ENCODE assay signal across 1 cellular context in the genomic region with DNA sequence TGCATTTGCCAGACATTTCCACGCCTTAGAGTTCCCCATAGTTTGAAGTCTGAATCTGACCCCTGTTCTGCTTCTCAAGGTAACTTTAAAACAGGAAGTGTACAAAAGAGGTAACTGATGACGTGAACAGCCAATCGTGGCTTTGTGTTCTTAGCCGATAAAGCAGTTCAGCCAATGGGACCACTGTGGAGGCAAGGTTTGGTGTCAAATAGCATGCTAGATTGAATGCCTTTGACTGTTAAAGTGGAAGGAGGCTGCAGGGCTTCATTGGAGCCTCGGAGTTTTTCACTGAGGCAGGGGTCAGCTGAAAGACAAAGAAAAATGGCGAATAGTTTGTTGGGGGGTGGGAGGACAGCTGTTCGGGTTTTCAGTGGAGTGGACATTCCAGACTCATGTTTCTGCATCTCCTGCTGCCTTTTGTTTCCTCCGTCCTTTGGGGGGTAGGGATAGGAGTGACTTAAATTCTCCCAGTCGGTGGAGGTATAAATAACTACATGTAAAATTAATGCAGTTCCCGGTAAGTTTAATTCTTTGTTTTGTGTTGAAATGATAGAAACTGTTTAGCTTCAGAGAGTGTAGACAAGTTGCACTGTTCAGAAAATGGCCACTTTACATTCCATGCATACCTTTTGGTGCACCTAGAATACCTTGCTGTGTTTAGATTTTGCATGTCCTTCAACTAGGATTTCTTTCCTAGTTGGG.
TF ChIP-seq lines count a peak whose summit lies in the region.

No MANE protein-coding gene starts in this region.

TF ChIP-seq in HepG2, 621 proteins besides CTCF, POLR2A, EP300 and RAD21 (continued from another document and continues in another):
- TF ChIP-seq, protein P1, sequence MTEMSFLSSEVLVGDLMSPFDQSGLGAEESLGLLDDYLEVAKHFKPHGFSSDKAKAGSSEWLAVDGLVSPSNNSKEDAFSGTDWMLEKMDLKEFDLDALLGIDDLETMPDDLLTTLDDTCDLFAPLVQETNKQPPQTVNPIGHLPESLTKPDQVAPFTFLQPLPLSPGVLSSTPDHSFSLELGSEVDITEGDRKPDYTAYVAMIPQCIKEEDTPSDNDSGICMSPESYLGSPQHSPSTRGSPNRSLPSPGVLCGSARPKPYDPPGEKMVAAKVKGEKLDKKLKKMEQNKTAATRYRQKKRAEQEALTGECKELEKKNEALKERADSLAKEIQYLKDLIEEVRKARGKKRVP (CRISPR knock-in tag; IDR thresholded peaks at IDR 0.05): no peak
- TF ChIP-seq GATAD1 (CRISPR knock-in tag; IDR thresholded peaks at IDR 0.05) (peak; percentile 64), SRY (CRISPR knock-in tag; IDR thresholded peaks at IDR 0.05) (no peak), ESRRA (CRISPR knock-in tag; IDR thresholded peaks at IDR 0.05; ENCODE audit: low read depth) (no peak), EHMT2 (IDR thresholded peaks at IDR 0.05; ENCODE audit: borderline replicate concordance, low read depth, low read length) (no peak), MIER2 (CRISPR knock-in tag; IDR thresholded peaks at IDR 0.05) (no peak), RFX3 (CRISPR knock-in tag; IDR thresholded peaks at IDR 0.05) (no peak), ONECUT2 (CRISPR knock-in tag; IDR thresholded peaks at IDR 0.05) (no peak), ZNF296 (CRISPR knock-in tag; conservative IDR thresholded peaks at IDR 0.05) (no peak), ZNF629 (CRISPR knock-in tag; conservative IDR thresholded peaks at IDR 0.05) (no peak), SRSF4 (IDR thresholded peaks at IDR 0.05; ENCODE audit: low read depth, low read length, poor library complexity, severe bottlenecking) (no peak), ZBTB8A (CRISPR knock-in tag; IDR thresholded peaks at IDR 0.05; ENCODE audit: borderline replicate concordance, low read depth) (no peak), ZNF775 (CRISPR knock-in tag; IDR thresholded peaks at IDR 0.05; ENCODE audit: borderline replicate concordance) (no peak), SNAPC2 (CRISPR knock-in tag; IDR thresholded peaks at IDR 0.05) (no peak), ZNF143 (CRISPR knock-in tag; IDR thresholded peaks at IDR 0.05) (no peak), MBNL3 (CRISPR knock-in tag; conservative IDR thresholded peaks at IDR 0.05) (no peak), FOXK1 (CRISPR knock-in tag; IDR thresholded peaks at IDR 0.05; ENCODE audit: borderline replicate concordance, low read depth) (peak; percentile 66; the same call in 1 of the 2 replicates), ETV5 (CRISPR knock-in tag; IDR thresholded peaks at IDR 0.05; ENCODE audit: borderline replicate concordance) (0 out of 2 replicates have a peak, but pooled peaks have one; percentile 37), NFE2L2 (IDR thresholded peaks at IDR 0.05; ENCODE audit: low read length) (no peak), ZSCAN29 (CRISPR knock-in tag; conservative IDR thresholded peaks at IDR 0.05) (no peak), ASH2L (IDR thresholded peaks at IDR 0.05; ENCODE audit: insufficient read length, low read depth, low read length) (peak; percentile 59), ZKSCAN5 (CRISPR knock-in tag; IDR thresholded peaks at IDR 0.05) (no peak)
- TF ChIP-seq, protein P2, sequence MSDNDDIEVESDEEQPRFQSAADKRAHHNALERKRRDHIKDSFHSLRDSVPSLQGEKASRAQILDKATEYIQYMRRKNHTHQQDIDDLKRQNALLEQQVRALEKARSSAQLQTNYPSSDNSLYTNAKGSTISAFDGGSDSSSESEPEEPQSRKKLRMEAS (IDR thresholded peaks at IDR 0.05): no peak; the same call in 1 of the 2 replicates
- TF ChIP-seq, protein P3, sequence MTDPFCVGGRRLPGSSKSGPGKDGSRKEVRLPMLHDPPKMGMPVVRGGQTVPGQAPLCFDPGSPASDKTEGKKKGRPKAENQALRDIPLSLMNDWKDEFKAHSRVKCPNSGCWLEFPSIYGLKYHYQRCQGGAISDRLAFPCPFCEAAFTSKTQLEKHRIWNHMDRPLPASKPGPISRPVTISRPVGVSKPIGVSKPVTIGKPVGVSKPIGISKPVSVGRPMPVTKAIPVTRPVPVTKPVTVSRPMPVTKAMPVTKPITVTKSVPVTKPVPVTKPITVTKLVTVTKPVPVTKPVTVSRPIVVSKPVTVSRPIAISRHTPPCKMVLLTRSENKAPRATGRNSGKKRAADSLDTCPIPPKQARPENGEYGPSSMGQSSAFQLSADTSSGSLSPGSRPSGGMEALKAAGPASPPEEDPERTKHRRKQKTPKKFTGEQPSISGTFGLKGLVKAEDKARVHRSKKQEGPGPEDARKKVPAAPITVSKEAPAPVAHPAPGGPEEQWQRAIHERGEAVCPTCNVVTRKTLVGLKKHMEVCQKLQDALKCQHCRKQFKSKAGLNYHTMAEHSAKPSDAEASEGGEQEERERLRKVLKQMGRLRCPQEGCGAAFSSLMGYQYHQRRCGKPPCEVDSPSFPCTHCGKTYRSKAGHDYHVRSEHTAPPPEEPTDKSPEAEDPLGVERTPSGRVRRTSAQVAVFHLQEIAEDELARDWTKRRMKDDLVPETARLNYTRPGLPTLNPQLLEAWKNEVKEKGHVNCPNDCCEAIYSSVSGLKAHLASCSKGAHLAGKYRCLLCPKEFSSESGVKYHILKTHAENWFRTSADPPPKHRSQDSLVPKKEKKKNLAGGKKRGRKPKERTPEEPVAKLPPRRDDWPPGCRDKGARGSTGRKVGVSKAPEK (CRISPR knock-in tag; IDR thresholded peaks at IDR 0.05; ENCODE audit: borderline replicate concordance): no peak
- TF ChIP-seq, protein P4, sequence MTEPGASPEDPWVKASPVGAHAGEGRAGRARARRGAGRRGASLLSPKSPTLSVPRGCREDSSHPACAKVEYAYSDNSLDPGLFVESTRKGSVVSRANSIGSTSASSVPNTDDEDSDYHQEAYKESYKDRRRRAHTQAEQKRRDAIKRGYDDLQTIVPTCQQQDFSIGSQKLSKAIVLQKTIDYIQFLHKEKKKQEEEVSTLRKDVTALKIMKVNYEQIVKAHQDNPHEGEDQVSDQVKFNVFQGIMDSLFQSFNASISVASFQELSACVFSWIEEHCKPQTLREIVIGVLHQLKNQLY (CRISPR knock-in tag; IDR thresholded peaks at IDR 0.05): 0 out of 2 replicates have a peak, but pooled peaks have one; percentile 14
- TF ChIP-seq, protein P5, sequence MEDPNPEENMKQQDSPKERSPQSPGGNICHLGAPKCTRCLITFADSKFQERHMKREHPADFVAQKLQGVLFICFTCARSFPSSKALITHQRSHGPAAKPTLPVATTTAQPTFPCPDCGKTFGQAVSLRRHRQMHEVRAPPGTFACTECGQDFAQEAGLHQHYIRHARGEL (CRISPR knock-in tag; IDR thresholded peaks at IDR 0.05): no peak
- TF ChIP-seq, protein P6, sequence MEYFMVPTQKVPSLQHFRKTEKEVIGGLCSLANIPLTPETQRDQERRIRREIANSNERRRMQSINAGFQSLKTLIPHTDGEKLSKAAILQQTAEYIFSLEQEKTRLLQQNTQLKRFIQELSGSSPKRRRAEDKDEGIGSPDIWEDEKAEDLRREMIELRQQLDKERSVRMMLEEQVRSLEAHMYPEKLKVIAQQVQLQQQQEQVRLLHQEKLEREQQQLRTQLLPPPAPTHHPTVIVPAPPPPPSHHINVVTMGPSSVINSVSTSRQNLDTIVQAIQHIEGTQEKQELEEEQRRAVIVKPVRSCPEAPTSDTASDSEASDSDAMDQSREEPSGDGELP (IDR thresholded peaks at IDR 0.05; ENCODE audit: borderline replicate concordance, low read depth): peak; percentile 52; the same call in 1 of the 2 replicates
- TF ChIP-seq, protein P7, sequence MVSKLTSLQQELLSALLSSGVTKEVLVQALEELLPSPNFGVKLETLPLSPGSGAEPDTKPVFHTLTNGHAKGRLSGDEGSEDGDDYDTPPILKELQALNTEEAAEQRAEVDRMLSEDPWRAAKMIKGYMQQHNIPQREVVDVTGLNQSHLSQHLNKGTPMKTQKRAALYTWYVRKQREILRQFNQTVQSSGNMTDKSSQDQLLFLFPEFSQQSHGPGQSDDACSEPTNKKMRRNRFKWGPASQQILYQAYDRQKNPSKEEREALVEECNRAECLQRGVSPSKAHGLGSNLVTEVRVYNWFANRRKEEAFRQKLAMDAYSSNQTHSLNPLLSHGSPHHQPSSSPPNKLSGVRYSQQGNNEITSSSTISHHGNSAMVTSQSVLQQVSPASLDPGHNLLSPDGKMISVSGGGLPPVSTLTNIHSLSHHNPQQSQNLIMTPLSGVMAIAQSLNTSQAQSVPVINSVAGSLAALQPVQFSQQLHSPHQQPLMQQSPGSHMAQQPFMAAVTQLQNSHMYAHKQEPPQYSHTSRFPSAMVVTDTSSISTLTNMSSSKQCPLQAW (CRISPR knock-in tag; IDR thresholded peaks at IDR 0.05): no peak
- TF ChIP-seq, protein P8, sequence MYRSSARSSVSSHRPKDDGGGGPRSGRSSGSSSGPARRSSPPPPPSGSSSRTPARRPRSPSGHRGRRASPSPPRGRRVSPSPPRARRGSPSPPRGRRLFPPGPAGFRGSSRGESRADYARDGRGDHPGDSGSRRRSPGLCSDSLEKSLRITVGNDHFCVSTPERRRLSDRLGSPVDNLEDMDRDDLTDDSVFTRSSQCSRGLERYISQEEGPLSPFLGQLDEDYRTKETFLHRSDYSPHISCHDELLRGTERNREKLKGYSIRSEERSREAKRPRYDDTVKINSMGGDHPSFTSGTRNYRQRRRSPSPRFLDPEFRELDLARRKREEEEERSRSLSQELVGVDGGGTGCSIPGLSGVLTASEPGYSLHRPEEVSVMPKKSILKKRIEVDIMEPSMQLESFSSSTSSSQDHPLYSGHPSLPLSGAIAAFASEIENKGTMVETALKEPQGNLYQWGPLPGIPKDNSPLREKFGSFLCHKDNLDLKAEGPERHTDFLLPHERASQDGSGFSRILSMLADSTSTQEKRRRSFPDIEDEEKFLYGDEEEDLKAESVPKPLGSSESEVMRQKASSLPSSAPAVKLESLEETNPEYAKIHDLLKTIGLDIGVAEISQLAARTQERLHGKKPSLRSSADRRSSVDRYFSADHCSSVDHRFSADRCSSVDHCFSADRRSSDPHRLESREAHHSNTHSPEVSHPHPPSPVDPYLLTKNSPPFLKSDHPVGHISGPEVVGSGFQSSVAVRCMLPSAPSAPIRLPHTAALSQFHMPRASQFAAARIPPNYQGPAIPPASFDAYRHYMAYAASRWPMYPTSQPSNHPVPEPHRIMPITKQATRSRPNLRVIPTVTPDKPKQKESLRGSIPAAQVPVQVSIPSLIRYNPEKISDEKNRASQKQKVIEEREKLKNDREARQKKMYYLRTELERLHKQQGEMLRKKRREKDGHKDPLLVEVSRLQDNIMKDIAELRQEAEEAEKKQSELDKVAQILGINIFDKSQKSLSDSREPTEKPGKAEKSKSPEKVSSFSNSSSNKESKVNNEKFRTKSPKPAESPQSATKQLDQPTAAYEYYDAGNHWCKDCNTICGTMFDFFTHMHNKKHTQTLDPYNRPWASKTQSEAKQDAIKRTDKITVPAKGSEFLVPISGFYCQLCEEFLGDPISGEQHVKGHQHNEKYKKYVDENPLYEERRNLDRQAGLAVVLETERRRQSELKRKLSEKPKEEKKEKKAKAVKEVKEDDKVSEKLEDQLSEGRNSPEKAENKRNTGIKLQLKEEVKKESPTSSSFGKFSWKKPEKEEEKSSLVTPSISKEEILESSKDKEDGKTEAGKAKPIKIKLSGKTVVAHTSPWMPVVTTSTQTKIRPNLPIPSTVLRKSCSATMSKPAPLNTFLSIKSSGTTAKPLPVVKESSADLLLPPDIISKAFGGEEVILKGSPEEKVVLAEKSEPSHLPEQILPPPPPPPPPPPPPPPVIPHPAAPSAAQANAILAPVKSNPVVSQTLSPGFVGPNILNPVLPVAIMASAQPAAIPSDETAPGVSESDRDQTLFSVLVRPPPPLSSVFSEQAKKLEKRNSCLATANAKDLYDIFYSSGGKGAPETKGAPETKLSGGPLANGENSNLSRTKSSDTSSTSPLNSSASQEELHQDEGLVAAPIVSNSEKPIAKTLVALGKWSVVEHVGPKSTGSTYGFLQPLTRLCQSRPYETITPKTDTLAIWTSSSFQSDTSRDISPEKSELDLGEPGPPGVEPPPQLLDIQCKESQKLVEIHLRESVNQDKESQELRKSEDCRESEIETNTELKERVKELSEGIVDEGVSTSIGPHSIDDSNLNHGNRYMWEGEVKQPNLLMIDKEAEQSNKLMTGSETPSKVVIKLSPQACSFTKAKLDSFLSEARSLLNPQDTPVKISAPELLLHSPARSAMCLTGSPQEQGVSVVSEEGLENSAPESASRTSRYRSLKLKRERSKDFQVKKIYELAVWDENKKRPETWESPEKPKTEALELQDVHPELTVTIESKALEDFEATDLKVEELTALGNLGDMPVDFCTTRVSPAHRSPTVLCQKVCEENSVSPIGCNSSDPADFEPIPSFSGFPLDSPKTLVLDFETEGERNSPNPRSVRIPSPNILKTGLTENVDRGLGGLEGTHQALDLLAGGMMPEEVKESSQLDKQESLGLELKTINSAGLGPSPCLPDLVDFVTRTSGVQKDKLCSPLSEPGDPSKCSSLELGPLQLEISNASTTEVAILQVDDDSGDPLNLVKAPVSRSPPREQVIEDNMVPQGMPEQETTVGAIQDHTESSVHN (CRISPR knock-in tag; IDR thresholded peaks at IDR 0.05): no peak
- TF ChIP-seq, protein P9, sequence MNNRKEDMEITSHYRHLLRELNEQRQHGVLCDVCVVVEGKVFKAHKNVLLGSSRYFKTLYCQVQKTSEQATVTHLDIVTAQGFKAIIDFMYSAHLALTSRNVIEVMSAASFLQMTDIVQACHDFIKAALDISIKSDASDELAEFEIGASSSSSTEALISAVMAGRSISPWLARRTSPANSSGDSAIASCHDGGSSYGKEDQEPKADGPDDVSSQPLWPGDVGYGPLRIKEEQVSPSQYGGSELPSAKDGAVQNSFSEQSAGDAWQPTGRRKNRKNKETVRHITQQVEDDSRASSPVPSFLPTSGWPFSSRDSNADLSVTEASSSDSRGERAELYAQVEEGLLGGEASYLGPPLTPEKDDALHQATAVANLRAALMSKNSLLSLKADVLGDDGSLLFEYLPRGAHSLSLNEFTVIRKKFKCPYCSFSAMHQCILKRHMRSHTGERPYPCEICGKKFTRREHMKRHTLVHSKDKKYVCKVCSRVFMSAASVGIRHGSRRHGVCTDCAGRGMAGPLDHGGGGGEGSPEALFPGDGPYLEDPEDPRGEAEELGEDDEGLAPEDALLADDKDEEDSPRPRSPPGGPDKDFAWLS (CRISPR knock-in tag; IDR thresholded peaks at IDR 0.05; ENCODE audit: borderline replicate concordance): no peak
- TF ChIP-seq, protein P10, sequence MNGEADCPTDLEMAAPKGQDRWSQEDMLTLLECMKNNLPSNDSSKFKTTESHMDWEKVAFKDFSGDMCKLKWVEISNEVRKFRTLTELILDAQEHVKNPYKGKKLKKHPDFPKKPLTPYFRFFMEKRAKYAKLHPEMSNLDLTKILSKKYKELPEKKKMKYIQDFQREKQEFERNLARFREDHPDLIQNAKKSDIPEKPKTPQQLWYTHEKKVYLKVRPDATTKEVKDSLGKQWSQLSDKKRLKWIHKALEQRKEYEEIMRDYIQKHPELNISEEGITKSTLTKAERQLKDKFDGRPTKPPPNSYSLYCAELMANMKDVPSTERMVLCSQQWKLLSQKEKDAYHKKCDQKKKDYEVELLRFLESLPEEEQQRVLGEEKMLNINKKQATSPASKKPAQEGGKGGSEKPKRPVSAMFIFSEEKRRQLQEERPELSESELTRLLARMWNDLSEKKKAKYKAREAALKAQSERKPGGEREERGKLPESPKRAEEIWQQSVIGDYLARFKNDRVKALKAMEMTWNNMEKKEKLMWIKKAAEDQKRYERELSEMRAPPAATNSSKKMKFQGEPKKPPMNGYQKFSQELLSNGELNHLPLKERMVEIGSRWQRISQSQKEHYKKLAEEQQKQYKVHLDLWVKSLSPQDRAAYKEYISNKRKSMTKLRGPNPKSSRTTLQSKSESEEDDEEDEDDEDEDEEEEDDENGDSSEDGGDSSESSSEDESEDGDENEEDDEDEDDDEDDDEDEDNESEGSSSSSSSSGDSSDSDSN (CRISPR knock-in tag; IDR thresholded peaks at IDR 0.05): no peak
